Comparison of ENCODE assay signal across 1 cellular context in the genomic region with DNA sequence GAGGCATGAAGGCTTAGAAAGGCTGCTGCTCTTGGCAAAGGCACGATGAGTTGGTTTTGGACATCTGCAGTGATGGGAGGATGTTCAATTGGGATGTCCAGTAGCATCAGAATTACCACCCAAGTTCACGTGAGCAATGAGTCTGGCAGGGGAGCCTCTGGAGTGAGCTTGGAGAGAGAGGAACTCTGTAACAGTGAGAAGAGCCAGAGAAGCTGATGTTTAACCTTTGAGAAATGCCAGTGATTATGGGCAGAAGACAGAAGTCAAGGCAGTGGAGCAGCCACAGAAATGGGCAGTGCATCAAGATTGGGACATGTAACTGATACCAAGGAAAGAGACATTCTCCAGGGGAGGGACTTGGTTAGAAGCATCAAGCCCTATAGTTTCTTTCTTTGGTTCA.
TF ChIP-seq lines count a peak whose summit lies in the region.

No MANE protein-coding gene starts in this region.

TF ChIP-seq in K562, 482 proteins besides CTCF, POLR2A, EP300 and RAD21:
- no peak for TF ChIP-seq ZNF311 (CRISPR knock-in tag; IDR thresholded peaks at IDR 0.05)
- TF ChIP-seq, protein P1, sequence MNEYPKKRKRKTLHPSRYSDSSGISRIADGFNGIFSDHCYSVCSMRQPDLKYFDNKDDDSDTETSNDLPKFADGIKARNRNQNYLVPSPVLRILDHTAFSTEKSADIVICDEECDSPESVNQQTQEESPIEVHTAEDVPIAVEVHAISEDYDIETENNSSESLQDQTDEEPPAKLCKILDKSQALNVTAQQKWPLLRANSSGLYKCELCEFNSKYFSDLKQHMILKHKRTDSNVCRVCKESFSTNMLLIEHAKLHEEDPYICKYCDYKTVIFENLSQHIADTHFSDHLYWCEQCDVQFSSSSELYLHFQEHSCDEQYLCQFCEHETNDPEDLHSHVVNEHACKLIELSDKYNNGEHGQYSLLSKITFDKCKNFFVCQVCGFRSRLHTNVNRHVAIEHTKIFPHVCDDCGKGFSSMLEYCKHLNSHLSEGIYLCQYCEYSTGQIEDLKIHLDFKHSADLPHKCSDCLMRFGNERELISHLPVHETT (CRISPR knock-in tag; conservative IDR thresholded peaks at IDR 0.05 in 1 of 2, IDR thresholded peaks at IDR 0.05 in 1 of 2) = no peak
